ENCODE assay signal across 20 cellular contexts in genomic region chr7:155463114-155463811, GRCh38. TPM values are rescaled to one million over a fixed set of nuclear protein-coding genes. Genes with fewer than 3 reads are reported as not detected.
A peak's percentile ranks its signal among the peaks of the same experiment; 100 is the strongest.
DNase-seq lines count a peak whose midpoint lies in the region; ATAC-seq and TF ChIP-seq lines count a peak whose summit lies in the region.
"Had no signal": no experiment of that assay in that cellular context is flagged by ENCODE, and none has a peak within 500 bp of the region (broad histone marks: within the 10 kb centered on the region; RNA-seq: fewer than 3 reads in every experiment).

No MANE protein-coding gene starts in this region.

- in situ Hi-C loops in G401 (cut with HindIII; ENCODE audit: low sequenced_read_pairs) = no loop called here

- H3K4me3 Mint-ChIP-seq in endodermal cell = no peak overlapping the region

- H3K23ac ChIP-seq in trophoblast cell (ENCODE audit: low read length) = peak overlapping the region; percentile 93

- no peak for ATAC-seq in GM19328 (IDR thresholded peaks at IDR 0.05; ENCODE audit: unreplicated experiment)
- ATAC-seq in HG03439 (IDR thresholded peaks at IDR 0.05; ENCODE audit: unreplicated experiment) = no peak

- no peak overlapping the region for H4K12ac ChIP-seq in trophoblast cell (ENCODE audit: low read depth, low read length)

- no peak overlapping the region for H4K8ac ChIP-seq in trophoblast cell (ENCODE audit: low read depth, low read length)

- H3K4me2 ChIP-seq in trophoblast cell (ENCODE audit: low read length) = no peak overlapping the region
- H3K4me2 ChIP-seq: A549 had no signal

- DNase-seq in G401 (ENCODE audit: low spot score) = peak; percentile 50
- peak; percentile 59 for DNase-seq in endodermal cell
- no peak for DNase-seq in trophoblast cell
- no peak for DNase-seq in germinal center (ENCODE audit: low spot score)
- DNase-seq in HEK293T (ENCODE audit: extremely low spot score) = no peak
- DNase-seq: DND-41; GF-D8; HCEC 1CT; KG1; NCI-H1436; NCI-H2029; NCI-H2171; NCI-H446; NK-92 treated with Interleukin-12 subunit alpha and Interleukin-12 subunit beta, amount 100 ng/mL, for 24 hours; SHP77 treated with DMSO at 0.1 percent for 48 hours had no signal

- no peak overlapping the region for H4K91ac ChIP-seq in trophoblast cell (ENCODE audit: low read depth, low read length)

- no peaks in the 10 kb centered on the region for H3K9me3 ChIP-seq in HEK293 (ENCODE audit: control insufficient read depth, insufficient read depth, low read depth, low read length)
- H3K9me3 ChIP-seq in endodermal cell (ENCODE audit: control insufficient read depth, low read length) = no peaks in the 10 kb centered on the region
- peaks cover 5% of the 10 kb centered on the region for H3K9me3 ChIP-seq in trophoblast cell (ENCODE audit: insufficient read depth, low read depth, low read length)
- H3K9me3 ChIP-seq: A549 had no signal

- H3K27me3 Mint-ChIP-seq in endodermal cell (ENCODE audit: insufficient read depth) = peaks cover 99% of the 10 kb centered on the region

- no peak overlapping the region for H3K18ac ChIP-seq in trophoblast cell (ENCODE audit: low read length)

- no peak overlapping the region for H3K4me3 ChIP-seq in HEK293 (ENCODE audit: low read depth, low read length)
- no peak overlapping the region for H3K4me3 ChIP-seq in endodermal cell (ENCODE audit: low read length)
- H3K4me3 ChIP-seq in trophoblast cell (ENCODE audit: low read depth, low read length) = no peak overlapping the region
- H3K4me3 ChIP-seq: A549 had no signal

- no peaks in the 10 kb centered on the region for H3K36me3 Mint-ChIP-seq in endodermal cell (ENCODE audit: low read depth)

- H3K4me1 Mint-ChIP-seq in endodermal cell = peaks cover 12% of the 10 kb centered on the region

- no peak overlapping the region for H2AK5ac ChIP-seq in trophoblast cell (ENCODE audit: low read length)

- CTCF ChIA-PET in HEK293 (lab: Yijun Ruan, JAX) (interaction anchor here (1.0 to 1.3 kb wide), 2 partner anchors 10 to 68 kb away, joined by 3 to 4 read pairs; no protein-coding TSS in a partner anchor), HEK293T (lab: Yijun Ruan, JAX) (no interaction called here)

- H3K27ac ChIP-seq in HEK293 (ENCODE audit: extremely low read depth, low read depth, low read length) (no peak overlapping the region), endodermal cell (ENCODE audit: low read depth, low read length) (no peak overlapping the region), trophoblast cell (ENCODE audit: low read depth, low read length) (no peak overlapping the region)
- H3K27ac ChIP-seq: A549 had no signal

- H3K79me2 ChIP-seq in trophoblast cell (ENCODE audit: control insufficient read depth, insufficient read depth, low read length, poor library complexity) = no peaks in the 10 kb centered on the region

- H3K9ac ChIP-seq in endodermal cell (ENCODE audit: extremely low read depth, low read length, poor library complexity, severe bottlenecking) = no peak overlapping the region
- H3K9ac ChIP-seq in trophoblast cell (ENCODE audit: low read length) = no peak overlapping the region

- H3K4ac ChIP-seq in trophoblast cell (ENCODE audit: low read depth, low read length) = no peak overlapping the region

- no peak overlapping the region for H3K27ac Mint-ChIP-seq in endodermal cell

- no peak for TF ChIP-seq CTCF in HEK293 (tag by site-specific recombination; IDR thresholded peaks at IDR 0.05)
- TF ChIP-seq CTCF in endodermal cell (conservative IDR thresholded peaks at IDR 0.05) = no peak

- no peak overlapping the region for H2AFZ ChIP-seq in trophoblast cell (ENCODE audit: insufficient read depth, low read length, poor library complexity)

- H3K36me3 ChIP-seq in HEK293 (ENCODE audit: control insufficient read depth in 2 of 2, insufficient read depth in 1 of 2, low read length in 2 of 2) (peaks cover 0 to 49% of the 10 kb centered on the region in 2 experiments; a peak in 1 of 3 replicates), endodermal cell (ENCODE audit: control insufficient read depth, insufficient read depth, low read length) (no peaks in the 10 kb centered on the region), trophoblast cell (ENCODE audit: control insufficient read depth in 1 of 2, insufficient read depth in 2 of 2, low read length in 2 of 2) (no peaks in the 10 kb centered on the region)

- POLR2A ChIA-PET in HEK293 (lab: Yijun Ruan, JAX) = no interaction called here
- POLR2A ChIA-PET in HEK293T (lab: Yijun Ruan, JAX) = interaction anchor here (1.0 kb wide), 1 partner anchor 44 kb away, joined by 3 read pairs; no protein-coding TSS in a partner anchor

- no peak overlapping the region for H2BK5ac ChIP-seq in trophoblast cell (ENCODE audit: low read depth, low read length, poor library complexity)

- H2BK120ac ChIP-seq in trophoblast cell (ENCODE audit: insufficient read depth, low read length, poor library complexity) = no peak overlapping the region

- H3K9me3 Mint-ChIP-seq in endodermal cell = no peaks in the 10 kb centered on the region

- WGBS in endodermal cell (ENCODE audit: insufficient coverage in 1 of 2, insufficient read length in 1 of 2), 2 experiments = 11 to 13% methylated on average over 10 to 15 of the region's 15 CpGs
- WGBS in trophoblast cell (ENCODE audit: extremely low coverage, insufficient coverage, insufficient read length) = no CpG with 5 or more reads among the region's 15 CpGs

- H3K4me1 ChIP-seq in HEK293 (ENCODE audit: control insufficient read depth, insufficient read depth, low read length) = peaks cover 5% of the 10 kb centered on the region; the same call in 1 of the 2 replicates
- H3K4me1 ChIP-seq in endodermal cell (ENCODE audit: control insufficient read depth, insufficient read depth, low read length) = peaks cover 4% of the 10 kb centered on the region
- peaks cover 2 to 15% of the 10 kb centered on the region in 2 experiments for H3K4me1 ChIP-seq in trophoblast cell (ENCODE audit: control insufficient read depth in 1 of 2, insufficient read depth in 2 of 2, low read length in 2 of 2)

- H3K27me3 ChIP-seq in endodermal cell (ENCODE audit: control insufficient read depth, insufficient read depth, low read length, poor library complexity, severe bottlenecking) (peaks cover 100% of the 10 kb centered on the region), trophoblast cell (ENCODE audit: insufficient read depth, low read length) (peaks cover 89% of the 10 kb centered on the region)

- H3K14ac ChIP-seq in trophoblast cell (ENCODE audit: low read length) = no peak overlapping the region

- no peaks in the 10 kb centered on the region for H3K79me1 ChIP-seq in trophoblast cell (ENCODE audit: low read length)

- no peak overlapping the region for H2BK12ac ChIP-seq in trophoblast cell (ENCODE audit: low read length)

TF ChIP-seq in HEK293, 187 proteins besides CTCF, POLR2A, EP300 and RAD21 (continues in another document):
- TF ChIP-seq ZNF121 (tag by site-specific recombination; IDR thresholded peaks at IDR 0.05) (no peak), ZNF473 (tag by site-specific recombination; IDR thresholded peaks at IDR 0.05) (no peak), SP7 (tag by site-specific recombination; IDR thresholded peaks at IDR 0.05) (no peak), ZNF623 (tag by site-specific recombination; IDR thresholded peaks at IDR 0.05) (no peak), ZSCAN4 (tag by site-specific recombination; IDR thresholded peaks at IDR 0.05) (no peak), ZNF843 (tag by site-specific recombination; IDR thresholded peaks at IDR 0.05) (no peak), ZNF677 (tag by site-specific recombination; IDR thresholded peaks at IDR 0.05) (no peak), GLIS1 (tag by site-specific recombination; IDR thresholded peaks at IDR 0.05) (peak; percentile 35; the same call in 1 of the 2 replicates), ZFP69B (tag by site-specific recombination; IDR thresholded peaks at IDR 0.05) (peak; percentile 81; the same call in 1 of the 2 replicates), ZBTB17 (tag by site-specific recombination; IDR thresholded peaks at IDR 0.05) (no peak)

TF ChIP-seq in HEK293T, 16 proteins besides CTCF, POLR2A, EP300 and RAD21:
- TF ChIP-seq HDGF (IDR thresholded peaks at IDR 0.05; ENCODE audit: borderline replicate concordance) = no peak
- TF ChIP-seq ARNT (IDR thresholded peaks at IDR 0.05) = no peak
- no peak for TF ChIP-seq CTBP1 (IDR thresholded peaks at IDR 0.05; ENCODE audit: borderline replicate concordance)
- TF ChIP-seq FOXM1 (IDR thresholded peaks at IDR 0.05; ENCODE audit: borderline replicate concordance) = no peak
- no peak for TF ChIP-seq ZNF384 (IDR thresholded peaks at IDR 0.05)
- TF ChIP-seq L3MBTL2 (conservative IDR thresholded peaks at IDR 0.05) = no peak
- TF ChIP-seq PKNOX1 (IDR thresholded peaks at IDR 0.05) = no peak
- no peak for TF ChIP-seq TARDBP (IDR thresholded peaks at IDR 0.05)
- no peak for TF ChIP-seq BHLHE40 (IDR thresholded peaks at IDR 0.05; ENCODE audit: borderline replicate concordance)
- no peak for TF ChIP-seq ELF4 (IDR thresholded peaks at IDR 0.05)
- TF ChIP-seq NFRKB (IDR thresholded peaks at IDR 0.05) = no peak
- no peak for TF ChIP-seq LEF1 (IDR thresholded peaks at IDR 0.05; ENCODE audit: borderline replicate concordance)
- TF ChIP-seq FOXA1 (IDR thresholded peaks at IDR 0.05) = no peak
- TF ChIP-seq FOXK2 (IDR thresholded peaks at IDR 0.05) = no peak
- no peak for TF ChIP-seq SUZ12 (IDR thresholded peaks at IDR 0.05)
- TF ChIP-seq SP1 (IDR thresholded peaks at IDR 0.05) = no peak
TF ChIP-seq in HEK293T: peak in this region for 0.

RNA-seq across cellular contexts. Expression of gene EN2, which starts 5.3 kb away (rescaled TPM):
- total RNA-seq in G401 (2014; rRNA removed; shearing (Covaris generic)) = not detected in 2 replicates
- not detected for total RNA-seq in endodermal cell
- 16.1 TPM for polyA plus RNA-seq in endodermal cell (2013, experiment 1 of 2)
- polyA plus RNA-seq in endodermal cell (2013, experiment 2 of 2) = 19.3 TPM
- polyA plus RNA-seq in trophoblast cell (2013) = 0.07 and 0.08 TPM in 2 replicates
- total RNA-seq: OCI-LY7 had no signal

Comparison
In these comparisons a context has a peak if more than half of its experiments do, and no peak if none do; other contexts are left out.
1. DNase-seq: peak in G401 (single experiment) and endodermal cell (single experiment); none in trophoblast cell (0 of 2), germinal center (single experiment) and HEK293T (single experiment).